Comparison of ENCODE assay signal across 8 cellular contexts in the genomic region with DNA sequence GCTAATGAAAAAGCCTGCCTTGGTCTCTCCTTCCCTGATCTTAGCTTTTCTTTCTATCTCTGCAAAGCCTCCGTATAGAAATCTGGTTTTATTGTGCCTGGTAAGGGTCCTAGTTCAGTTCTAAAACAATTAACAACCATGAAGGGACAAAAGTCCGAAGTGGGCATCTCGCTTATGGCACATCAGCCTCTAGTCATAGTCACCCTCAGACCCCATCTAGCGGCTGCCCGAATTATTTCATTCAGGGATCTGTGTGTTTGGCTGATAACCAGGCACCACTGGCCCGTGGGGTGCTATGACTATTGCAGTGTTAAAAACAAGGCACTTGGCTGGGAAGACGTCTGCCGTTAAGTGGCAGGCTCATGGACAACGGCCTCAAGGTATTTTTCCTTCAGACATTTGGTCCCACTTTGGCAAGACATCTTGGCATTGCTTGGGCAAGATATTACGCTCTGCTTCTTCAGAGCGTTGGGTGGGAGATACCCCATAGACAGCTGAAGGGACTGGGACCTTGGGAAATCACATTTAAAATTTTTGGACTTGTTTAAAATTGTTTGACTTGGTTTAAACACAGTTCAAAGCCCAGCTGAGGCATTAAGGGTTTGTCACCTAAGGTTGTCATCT.
DNase-seq lines count a peak whose midpoint lies in the region; ATAC-seq and TF ChIP-seq lines count a peak whose summit lies in the region.

No MANE protein-coding gene starts in this region.

- H3K9me3 ChIP-seq in aorta (ENCODE audit: control insufficient read depth, low read length) = no peaks in the 10 kb centered on the region

- CTCF ChIA-PET in RWPE1 (lab: Yijun Ruan, JAX) = interaction anchor here (0.5 to 1.4 kb wide), 6 partner anchors 22 to 392 kb away, joined by 3 to 8 read pairs (median 4); no protein-coding TSS in a partner anchor

- H3K4me1 ChIP-seq in KMS-11 (ENCODE audit: low read depth, poor library complexity, severe bottlenecking) (peaks cover 14% of the 10 kb centered on the region), aorta (ENCODE audit: control insufficient read depth in 1 of 2, insufficient read depth in 2 of 2, low read length in 2 of 2) (no peaks in the 10 kb centered on the region)

- 16% methylated on average over 11 of the region's 11 CpGs for WGBS in aorta, 2 donors

- H3K79me2 ChIP-seq in KMS-11 (ENCODE audit: insufficient read depth, low read depth) = no peaks in the 10 kb centered on the region

- DNase-seq in ELF-1 (ENCODE audit: low read depth, low spot score) (peak; percentile 65), RWPE1 (ENCODE audit: low spot score) (peak; percentile 77), glomerular visceral epithelial cell (ENCODE audit: extremely low spot score) (peak; percentile 60), posterior vena cava (ENCODE audit: low spot score) (peak; percentile 81), aorta (peak in 1 of 2 donors; percentile 68)
- peak; percentile 78 for DNase-seq in activated effector memory CD4-positive, alpha-beta T cell treated with anti-CD3 and anti-CD28 coated beads, Interleukin-2, amount 50 U/mL, for 16 hours

- H3K36me3 ChIP-seq in KMS-11 (ENCODE audit: insufficient read depth) = no peaks in the 10 kb centered on the region
- H3K36me3 ChIP-seq in aorta (ENCODE audit: control insufficient read depth in 1 of 2, insufficient read depth in 2 of 2, low read length in 1 of 2) = no peaks in the 10 kb centered on the region

- no peaks in the 10 kb centered on the region for H3K27me3 ChIP-seq in KMS-11 (ENCODE audit: insufficient read depth, low read depth)
- no peaks in the 10 kb centered on the region for H3K27me3 ChIP-seq in aorta (ENCODE audit: control insufficient read depth in 1 of 2, insufficient read depth in 2 of 2, low read length in 1 of 2)

- H3K27ac ChIP-seq in KMS-11 (no peak overlapping the region), RWPE1 (no peak overlapping the region), aorta (ENCODE audit: low read depth in 1 of 2, low read length in 2 of 2) (no peak overlapping the region)

- H4K20me1 ChIP-seq in KMS-11 (ENCODE audit: insufficient read depth) = no peaks in the 10 kb centered on the region

- ATAC-seq in GM21717 (IDR thresholded peaks at IDR 0.05; ENCODE audit: unreplicated experiment) = peak; percentile 83
- peak; percentile 72 for ATAC-seq in aorta (ENCODE audit: low FRiP score)

- POLR2A ChIA-PET in RWPE1 (lab: Yijun Ruan, JAX; ENCODE audit: low non-redundant PET) = no interaction called here

- peak overlapping the region; percentile 33 for H3K4me2 ChIP-seq in KMS-11

- peak; percentile 89 for TF ChIP-seq CTCF in KMS-11 (conservative IDR thresholded peaks at IDR 0.05; ENCODE audit: low read depth, low read length)
- TF ChIP-seq CTCF in RWPE1 (conservative IDR thresholded peaks at IDR 0.05; ENCODE audit: low read depth) = peak; percentile 83

- no peak overlapping the region for H3K4me3 ChIP-seq in KMS-11 (IDR thresholded peaks at IDR 0.05; ENCODE audit: insufficient read depth, low read depth, low read length)
- H3K4me3 ChIP-seq in aorta (ENCODE audit: low read length in 2 of 2) = no peak overlapping the region

- peak overlapping the region; percentile 24 for H2AFZ ChIP-seq in KMS-11 (ENCODE audit: low read depth)

- intact Hi-C loops in posterior vena cava (cut with DNase I) (loop anchor here in 1 of 2 donors (10.0 kb wide), 1 partner anchor 394 kb away; no protein-coding TSS in a partner anchor), aorta (cut with DNase I) (no loop called here)

- no peak overlapping the region for H3K9ac ChIP-seq in KMS-11
